In genomic region chr3:160400048-160400630, GRCh38 we compare ENCODE assay signal across 8 cellular contexts. TPM values are rescaled to one million over a fixed set of nuclear protein-coding genes. Genes with fewer than 3 reads are reported as not detected.
DNase-seq lines count a peak whose midpoint lies in the region; ATAC-seq and TF ChIP-seq lines count a peak whose summit lies in the region.

No MANE protein-coding gene starts in this region.

- H3K9me3 Mint-ChIP-seq in Calu3 (ENCODE audit: low read depth, unreplicated experiment), result no peaks in the 10 kb centered on the region
- H3K9me3 Mint-ChIP-seq in activated CD4-positive, alpha-beta T cell treated with anti-CD3 and anti-CD28 coated beads, Interleukin-2, amount 10 ng/mL, durations not matched to agents 24 days and 14 days, result peaks cover 3% of the 10 kb centered on the region

- H3K4me3 ChIP-seq in Karpas-422 (ENCODE audit: low read length) (peak overlapping the region; percentile 97), endocrine pancreas (ENCODE audit: control insufficient read depth, insufficient read depth, low read length) (peak overlapping the region; percentile 95), mesendoderm (ENCODE audit: low read length) (peak overlapping the region; percentile 98)

- H3K4me1 ChIP-seq in Karpas-422 (ENCODE audit: low read length) (peaks cover 60% of the 10 kb centered on the region), endocrine pancreas (ENCODE audit: control insufficient read depth, insufficient read depth, low read length) (peaks cover 13% of the 10 kb centered on the region), mesendoderm (ENCODE audit: control insufficient read depth, low read depth, low read length) (no peaks in the 10 kb centered on the region)

- peak overlapping the region; percentile 98 for H3K4me3 Mint-ChIP-seq in Calu3 (ENCODE audit: low read depth, unreplicated experiment)
- peak overlapping the region; percentile 96 for H3K4me3 Mint-ChIP-seq in activated CD4-positive, alpha-beta T cell treated with anti-CD3 and anti-CD28 coated beads, Interleukin-2, amount 10 ng/mL, durations not matched to agents 24 days and 14 days

- no peaks in the 10 kb centered on the region for H3K79me1 ChIP-seq in mesendoderm (ENCODE audit: low read length)

- peak overlapping the region; percentile 60 for H4K8ac ChIP-seq in mesendoderm (ENCODE audit: low read depth, low read length)

- intact Hi-C loops in Calu3 (cut with micrococcal nuclease; ENCODE audit: unreplicated experiment), result loop anchor here (5.0 to 10.0 kb wide), 2 partner anchors 47 to 275 kb away; partner anchors contain the start of genes ARL14 and TRIM59
- intact Hi-C loops in activated CD4-positive, alpha-beta T cell treated with anti-CD3 and anti-CD28 coated beads, Interleukin-2, amount 10 ng/mL, durations not matched to agents 24 days and 14 days (cut with micrococcal nuclease), result loop anchor here (2.0 to 5.0 kb wide), 3 partner anchors 173 to 373 kb away; partner anchors contain the start of genes C3orf80 and PPM1L

- H3K4ac ChIP-seq in mesendoderm (ENCODE audit: low read depth, low read length), result peak overlapping the region; percentile 64

- CTCF ChIA-PET in Calu3 (lab: Charles Lee), result interaction anchor here (1.1 kb wide), 1 partner anchor 9 kb away, joined by 4 read pairs; no protein-coding TSS in a partner anchor

- WGBS in mesendoderm (ENCODE audit: extremely low coverage, insufficient coverage, low lambda C conversion rate), result no CpG with 5 or more reads among the region's 44 CpGs

- no peak overlapping the region for H2BK15ac ChIP-seq in mesendoderm (replicated peaks; ENCODE audit: low read depth)

- H4K5ac ChIP-seq in mesendoderm (ENCODE audit: low read length), result no peak overlapping the region

- peaks cover 47% of the 10 kb centered on the region for H3K4me1 Mint-ChIP-seq in Calu3 (ENCODE audit: low read depth, unreplicated experiment)
- peaks cover 43% of the 10 kb centered on the region for H3K4me1 Mint-ChIP-seq in activated CD4-positive, alpha-beta T cell treated with anti-CD3 and anti-CD28 coated beads, Interleukin-2, amount 10 ng/mL, durations not matched to agents 24 days and 14 days

- DNase-seq in Calu3 (peak; percentile 47), Karpas-422 (peak; percentile 70), mesendoderm (no peak), middle frontal gyrus (ENCODE audit: extremely low spot score, low spot score) (no peak)
- DNase-seq in activated CD4-positive, alpha-beta T cell treated with anti-CD3 and anti-CD28 coated beads, Interleukin-2, amount 10 ng/mL, durations not matched to agents 24 days and 14 days, result peak; percentile 86
- peak; percentile 55 for DNase-seq in stimulated activated naive CD8-positive, alpha-beta T cell treated with anti-CD3 and anti-CD28 coated beads, Interleukin-15, Interleukin-2, amounts not matched to agents 100 U/mL and 50 U/mL, for 24 hours

- no peak for TF ChIP-seq CTCF in Calu3 (IDR thresholded peaks at IDR 0.05; ENCODE audit: unreplicated experiment)

- H2BK120ac ChIP-seq in mesendoderm (ENCODE audit: low read depth, low read length), result peak overlapping the region; percentile 69

- no peaks in the 10 kb centered on the region for H3K27me3 Mint-ChIP-seq in Calu3 (ENCODE audit: unreplicated experiment)
- H3K27me3 Mint-ChIP-seq in activated CD4-positive, alpha-beta T cell treated with anti-CD3 and anti-CD28 coated beads, Interleukin-2, amount 10 ng/mL, durations not matched to agents 24 days and 14 days, result peaks cover 4% of the 10 kb centered on the region

- H2AK5ac ChIP-seq in mesendoderm (ENCODE audit: low read length), result no peak overlapping the region

- peak overlapping the region; percentile 99 for H3K9ac ChIP-seq in Karpas-422 (ENCODE audit: low read length)
- H3K9ac ChIP-seq in endocrine pancreas (ENCODE audit: control insufficient read depth, insufficient read depth, low read length), result peak overlapping the region; percentile 63
- H3K9ac ChIP-seq in mesendoderm (ENCODE audit: low read length), result peak overlapping the region; percentile 98

- BruUV-seq in Calu3 (replicated peaks; lab: Mats Ljungman, UMichigan), result no TSS peak

- H3K36me3 Mint-ChIP-seq in Calu3 (ENCODE audit: insufficient read depth, unreplicated experiment), result peaks cover 73% of the 10 kb centered on the region
- H3K36me3 Mint-ChIP-seq in activated CD4-positive, alpha-beta T cell treated with anti-CD3 and anti-CD28 coated beads, Interleukin-2, amount 10 ng/mL, durations not matched to agents 24 days and 14 days (ENCODE audit: low read depth), result peaks cover 36% of the 10 kb centered on the region

- H3K27me3 ChIP-seq in Karpas-422 (ENCODE audit: low read length), result no peaks in the 10 kb centered on the region
- H3K27me3 ChIP-seq in endocrine pancreas (ENCODE audit: control insufficient read depth, insufficient read depth, low read length), result no peaks in the 10 kb centered on the region
- no peaks in the 10 kb centered on the region for H3K27me3 ChIP-seq in mesendoderm (ENCODE audit: insufficient read depth, low read length, poor library complexity)

- peak overlapping the region; percentile 47 for H2BK5ac ChIP-seq in mesendoderm (ENCODE audit: low read length)

- H4K20me1 ChIP-seq in Karpas-422 (ENCODE audit: insufficient read depth, low read depth, low read length), result peaks cover 36% of the 10 kb centered on the region

- peak overlapping the region; percentile 30 for H3K23ac ChIP-seq in mesendoderm (ENCODE audit: low read length)

- peak overlapping the region; percentile 99 for H3K18ac ChIP-seq in mesendoderm (ENCODE audit: low read length)

- no peaks in the 10 kb centered on the region for H3K9me2 ChIP-seq in Karpas-422 (replicated peaks; ENCODE audit: insufficient read depth, low read length)

- H3K79me2 ChIP-seq in Karpas-422 (ENCODE audit: low read length), result peaks cover 95% of the 10 kb centered on the region
- peaks cover 43% of the 10 kb centered on the region for H3K79me2 ChIP-seq in mesendoderm (ENCODE audit: control insufficient read depth, insufficient read depth, low read length)

- peak overlapping the region; percentile 92 for H3K27ac ChIP-seq in Karpas-422 (ENCODE audit: low read length)
- H3K27ac ChIP-seq in mesendoderm (ENCODE audit: low read depth, low read length), result peak overlapping the region; percentile 97

- peak overlapping the region; percentile 98 for H3K27ac Mint-ChIP-seq in Calu3 (ENCODE audit: unreplicated experiment)
- H3K27ac Mint-ChIP-seq in activated CD4-positive, alpha-beta T cell treated with anti-CD3 and anti-CD28 coated beads, Interleukin-2, amount 10 ng/mL, durations not matched to agents 24 days and 14 days, result peak overlapping the region; percentile 97

- no peak overlapping the region for H2AFZ ChIP-seq in Karpas-422 (ENCODE audit: low read length)

- H3K4me2 ChIP-seq in Karpas-422 (ENCODE audit: low read depth, low read length, poor library complexity, severe bottlenecking) (peak overlapping the region; percentile 71), mesendoderm (ENCODE audit: low read length) (peak overlapping the region; percentile 56)

- H3K36me3 ChIP-seq in Karpas-422 (ENCODE audit: insufficient read depth, low read length), result peaks cover 41% of the 10 kb centered on the region
- no peaks in the 10 kb centered on the region for H3K36me3 ChIP-seq in endocrine pancreas (ENCODE audit: control insufficient read depth, insufficient read depth, low read length)
- no peaks in the 10 kb centered on the region for H3K36me3 ChIP-seq in mesendoderm (ENCODE audit: control insufficient read depth, insufficient read depth, low read length)

- peak overlapping the region; percentile 96 for H3K56ac ChIP-seq in mesendoderm (ENCODE audit: low read length)

- H3K9me3 ChIP-seq in Karpas-422 (ENCODE audit: low read length) (no peaks in the 10 kb centered on the region), endocrine pancreas (ENCODE audit: control insufficient read depth, low read length) (no peaks in the 10 kb centered on the region)

- peak; percentile 7 for ATAC-seq in GM21381 (IDR thresholded peaks at IDR 0.05; ENCODE audit: unreplicated experiment)
- peak; percentile 4 for ATAC-seq in stimulated activated naive CD8-positive, alpha-beta T cell treated with anti-CD3 and anti-CD28 coated beads, Interleukin-15, Interleukin-2, amounts not matched to agents 100 U/mL and 50 U/mL, for 24 hours

RNA-seq across cellular contexts. Expression of gene SMC4, which starts 0.7 kb away (rescaled TPM):
- total RNA-seq in Calu3 (2022), result 231 and 256 TPM in 2 replicates
- total RNA-seq in Karpas-422 (2014; rRNA removed; shearing (Covaris generic); ENCODE audit: low replicate concordance), result 99.1 and 173 TPM in 2 replicates
- total RNA-seq in activated CD4-positive, alpha-beta T cell treated with anti-CD3 and anti-CD28 coated beads, Interleukin-2, amount 10 ng/mL, durations not matched to agents 24 days and 14 days, result 171 and 179 TPM in 2 replicates
- polyA plus RNA-seq in mesendoderm (2013, experiment 1 of 2), result 263 TPM
- 257 TPM for polyA plus RNA-seq in mesendoderm (2013, experiment 2 of 2)

RNA-seq across cellular contexts. Expression of gene IFT80, which starts 1.1 kb away (rescaled TPM):
- 58.0 and 61.8 TPM in 2 replicates for total RNA-seq in Calu3 (2022)
- total RNA-seq in Karpas-422 (2014; rRNA removed; shearing (Covaris generic); ENCODE audit: low replicate concordance), result 40.7 and 44.8 TPM in 2 replicates
- total RNA-seq in activated CD4-positive, alpha-beta T cell treated with anti-CD3 and anti-CD28 coated beads, Interleukin-2, amount 10 ng/mL, durations not matched to agents 24 days and 14 days, result 13.0 and 14.3 TPM in 2 replicates
- polyA plus RNA-seq in mesendoderm (2013, experiment 1 of 2), result 10.7 TPM
- polyA plus RNA-seq in mesendoderm (2013, experiment 2 of 2), result 8.9 TPM

RNA-seq across cellular contexts. Expression of gene TRIM59, which starts 49.4 kb away (rescaled TPM):
- 20.8 and 22.3 TPM in 2 replicates for total RNA-seq in Calu3 (2022)
- 7.0 and 39.3 TPM in 2 replicates for total RNA-seq in Karpas-422 (2014; rRNA removed; shearing (Covaris generic); ENCODE audit: low replicate concordance)
- total RNA-seq in activated CD4-positive, alpha-beta T cell treated with anti-CD3 and anti-CD28 coated beads, Interleukin-2, amount 10 ng/mL, durations not matched to agents 24 days and 14 days, result 31.8 and 35.0 TPM in 2 replicates
- polyA plus RNA-seq in mesendoderm (2013, experiment 1 of 2), result 28.6 TPM
- 30.5 TPM for polyA plus RNA-seq in mesendoderm (2013, experiment 2 of 2)

Comparison
In these comparisons a context has a peak if more than half of its experiments do, and no peak if none do; other contexts are left out.
1. DNase-seq: peak in Calu3 (single experiment), Karpas-422 (single experiment), activated CD4-positive, alpha-beta T cell treated with anti-CD3 and anti-CD28 coated beads, Interleukin-2, amount 10 ng/mL, durations not matched to agents 24 days and 14 days (single experiment) and stimulated activated naive CD8-positive, alpha-beta T cell treated with anti-CD3 and anti-CD28 coated beads, Interleukin-15, Interleukin-2, amounts not matched to agents 100 U/mL and 50 U/mL, for 24 hours (single experiment); none in mesendoderm (single experiment) and middle frontal gyrus (single experiment).
2. Peak in every context shown above with its lines, with median percentiles within 50 percentile points of each other: H3K4me3 ChIP-seq and H3K9ac ChIP-seq.